In genomic region chr2:72115361-72116080, GRCh38 we compare ENCODE assay signal across 9 cellular contexts. TPM values are rescaled to one million over a fixed set of nuclear protein-coding genes. Genes with fewer than 3 reads are reported as not detected.
DNase-seq lines count a peak whose midpoint lies in the region; ATAC-seq, FAIRE-seq and TF ChIP-seq lines count a peak whose summit lies in the region.
"Had no signal": no experiment of that assay in that cellular context is flagged by ENCODE, and none has a peak within 500 bp of the region (broad histone marks: within the 10 kb centered on the region; RNA-seq: fewer than 3 reads in every experiment).

No MANE protein-coding gene starts in this region.

- TF ChIP-seq POLR2A in H54 (IDR thresholded peaks at IDR 0.05; ENCODE audit: low read depth, low read length), result no peak; the same call in 1 of the 2 replicates

- no peaks in the 10 kb centered on the region for H3K4me1 Mint-ChIP-seq in activated CD4-positive, alpha-beta T cell treated with anti-CD3 and anti-CD28 coated beads, Interleukin-2, amount 10 ng/mL, durations not matched to agents 24 days and 14 days

- peak; percentile 34 for ATAC-seq in Right ventricle myocardium superior (ENCODE audit: poor library complexity)

- no peak overlapping the region for H3K27ac Mint-ChIP-seq in activated CD4-positive, alpha-beta T cell treated with anti-CD3 and anti-CD28 coated beads, Interleukin-2, amount 10 ng/mL, durations not matched to agents 24 days and 14 days

- DNase-seq in H54 (ENCODE audit: insufficient read length, low spot score) (peak; percentile 96), SW480 (ENCODE audit: low spot score) (peak; percentile 26), Right ventricle myocardium superior (peak; percentile 62), smooth muscle cell of the brain vasculature (ENCODE audit: low read depth, low spot score) (peak; percentile 70), NCI-H2227 (lab: John Stamatoyannopoulos, UW; ENCODE audit: unreplicated experiment) (no peak), activated gamma-delta T cell treated with Interleukin-2 at 50 U/mL for 16 hours (no peak)
- DNase-seq in activated naive CD4-positive, alpha-beta T cell (lab: John Stamatoyannopoulos, UW), result no peak
- no peak for DNase-seq in activated CD4-positive, alpha-beta T cell treated with anti-CD3 and anti-CD28 coated beads, Interleukin-2, amount 10 ng/mL, durations not matched to agents 24 days and 14 days
- DNase-seq: activated CD4-positive, alpha-beta T cell treated with anti-CD3 and anti-CD28 coated beads, Interleukin-2, amount 50 U/mL, for 48 hours had no signal

- no peaks in the 10 kb centered on the region for H3K9me3 Mint-ChIP-seq in activated CD4-positive, alpha-beta T cell treated with anti-CD3 and anti-CD28 coated beads, Interleukin-2, amount 10 ng/mL, durations not matched to agents 24 days and 14 days

- FAIRE-seq in H54 (lab: Jason Lieb, UNC), result no peak

- H3K36me3 Mint-ChIP-seq in activated CD4-positive, alpha-beta T cell treated with anti-CD3 and anti-CD28 coated beads, Interleukin-2, amount 10 ng/mL, durations not matched to agents 24 days and 14 days (ENCODE audit: low read depth), result no peaks in the 10 kb centered on the region

- intact Hi-C loops in Right ventricle myocardium superior (cut with DNase I), result no loop called here
- intact Hi-C loops in activated CD4-positive, alpha-beta T cell treated with anti-CD3 and anti-CD28 coated beads, Interleukin-2, amount 10 ng/mL, durations not matched to agents 24 days and 14 days (cut with micrococcal nuclease), result no loop called here

- no peak overlapping the region for H3K4me3 Mint-ChIP-seq in activated CD4-positive, alpha-beta T cell treated with anti-CD3 and anti-CD28 coated beads, Interleukin-2, amount 10 ng/mL, durations not matched to agents 24 days and 14 days

- no peaks in the 10 kb centered on the region for H3K27me3 Mint-ChIP-seq in activated CD4-positive, alpha-beta T cell treated with anti-CD3 and anti-CD28 coated beads, Interleukin-2, amount 10 ng/mL, durations not matched to agents 24 days and 14 days

RNA-seq across cellular contexts. Expression of gene CYP26B1, which starts 32.1 kb away (rescaled TPM):
- 4.4 TPM for total RNA-seq in Right ventricle myocardium superior
- not detected in 2 replicates for total RNA-seq in activated CD4-positive, alpha-beta T cell treated with anti-CD3 and anti-CD28 coated beads, Interleukin-2, amount 10 ng/mL, durations not matched to agents 24 days and 14 days

Comparison
In these comparisons a context has a peak if more than half of its experiments do, and no peak if none do; other contexts are left out.
1. DNase-seq: peak in H54 (single experiment), SW480 (single experiment), Right ventricle myocardium superior (single experiment) and smooth muscle cell of the brain vasculature (single experiment); none in NCI-H2227 (single experiment), activated gamma-delta T cell treated with Interleukin-2 at 50 U/mL for 16 hours (single experiment), activated naive CD4-positive, alpha-beta T cell (0 of 4) and activated CD4-positive, alpha-beta T cell treated with anti-CD3 and anti-CD28 coated beads, Interleukin-2, amount 10 ng/mL, durations not matched to agents 24 days and 14 days (single experiment).